In genomic region chr14:24271134-24271833, GRCh38 we compare ENCODE assay signal across 8 cellular contexts. TPM values are rescaled to one million over a fixed set of nuclear protein-coding genes. Genes with fewer than 3 reads are reported as not detected.
A peak's percentile ranks its signal among the peaks of the same experiment; 100 is the strongest.
DNase-seq lines count a peak whose midpoint lies in the region; ATAC-seq, FAIRE-seq and TF ChIP-seq lines count a peak whose summit lies in the region.

Gene RABGGTA (minus strand): TSS chr14:24271597. CDS start chr14:24271115, 482 bp downstream.

- peaks cover 7% of the 10 kb centered on the region for H3K79me2 ChIP-seq in HepG2 (ENCODE audit: insufficient read depth, low read length)

- H3K4me2 ChIP-seq in BLaER1 (peak within 1 kb of the TSS; percentile 89), HepG2 (ENCODE audit: low read depth, low read length) (peak within 1 kb of the TSS; percentile 97)

- H3K36me3 Mint-ChIP-seq in activated CD4-positive, alpha-beta T cell treated with anti-CD3 and anti-CD28 coated beads, Interleukin-2, amount 10 ng/mL, durations not matched to agents 7 days and 5 days (ENCODE audit: low read depth), result peaks cover 10% of the 10 kb centered on the region
- H3K36me3 Mint-ChIP-seq in dendritic cell treated with granulocyte-macrophage colony-stimulating factor and Interleukin-4, amounts not matched to agents 40 ng/mL and 50 ng/mL, for 4 days (ENCODE audit: low read depth), result peaks cover 41% of the 10 kb centered on the region

- CTCF ChIA-PET in activated CD4-positive, alpha-beta T cell treated with anti-CD3 and anti-CD28 coated beads, Interleukin-2, amount 10 ng/mL, durations not matched to agents 7 days and 5 days (lab: Charles Lee), result interaction anchor here (1.0 to 6.6 kb wide), 23 partner anchors 9 to 169 kb away, joined by 3 to 44 read pairs (median 8); partner anchors contain the start of genes CHMP4A, CIDEB, DCAF11 and DHRS1
- CTCF ChIA-PET in HepG2 (lab: Yijun Ruan, JAX; ENCODE audit: low intra/inter-chr PET ratio, low total read pairs), result interaction anchor here (0.6 to 2.8 kb wide), 4 partner anchors 26 to 76 kb away, joined by 3 to 33 read pairs (median 10); partner anchors contain the start of genes MDP1 and TINF2

- FAIRE-seq in HepG2 (lab: Jason Lieb, UNC), result peak; percentile 76

- POLR2A ChIA-PET in activated CD4-positive, alpha-beta T cell treated with anti-CD3 and anti-CD28 coated beads, Interleukin-2, amount 10 ng/mL, durations not matched to agents 7 days and 5 days (lab: Charles Lee), result interaction anchor here (0.5 to 1.6 kb wide), 7 partner anchors 8 to 38 kb away, joined by 3 to 11 read pairs (median 3); partner anchors contain the start of genes GMPR2, TGM1 and TINF2
- POLR2A ChIA-PET in HepG2 (lab: Yijun Ruan, JAX), result interaction anchor here (0.6 to 16.5 kb wide), 55 partner anchors 9 to 1434 kb away, joined by 3 to 435 read pairs (median 7); partner anchors contain the start of genes AJUBA, BCL2L2, CARMIL3 and CBLN3

- in situ Hi-C loops in HepG2 (cut with HindIII; ENCODE audit: extremely low pct_ligation_motif_present, low pct_unique_long_range_greater_than_20kb), result no loop called here

- peak within 1 kb of the TSS; percentile 96 for H3K27ac Mint-ChIP-seq in activated CD4-positive, alpha-beta T cell treated with anti-CD3 and anti-CD28 coated beads, Interleukin-2, amount 10 ng/mL, durations not matched to agents 7 days and 5 days
- H3K27ac Mint-ChIP-seq in dendritic cell treated with granulocyte-macrophage colony-stimulating factor and Interleukin-4, amounts not matched to agents 40 ng/mL and 50 ng/mL, for 4 days, result peak within 1 kb of the TSS; percentile 79

- peak within 1 kb of the TSS; percentile 92 for H3K9ac ChIP-seq in BLaER1
- peak within 1 kb of the TSS; percentile 98 for H3K9ac ChIP-seq in HepG2 (ENCODE audit: insufficient read depth, low read depth, low read length)

- peak in 1 of 2 experiments; percentile 96; a peak in 2 of 4 replicates for TF ChIP-seq POLR2A in HepG2 (IDR thresholded peaks at IDR 0.05; ENCODE audit: insufficient read depth in 1 of 2, low read depth in 2 of 2, low read length in 2 of 2)

- TF ChIP-seq RAD21 in HepG2 (CRISPR knock-in tag; IDR thresholded peaks at IDR 0.05), result peak; percentile 91

- no peaks in the 10 kb centered on the region for H3K27me3 ChIP-seq in BLaER1
- no peaks in the 10 kb centered on the region; a peak in 1 of 5 replicates for H3K27me3 ChIP-seq in HepG2 (ENCODE audit: control insufficient read depth in 1 of 2, insufficient read depth in 2 of 2, low read length in 2 of 2)

- WGBS in HepG2 (ENCODE audit: low lambda C conversion rate), result 1% methylated on average over 61 of the region's 61 CpGs

- no TSS peak for BruUV-seq in HepG2 (replicated peaks; lab: Mats Ljungman, UMichigan)

- DNase-seq in GM19240 (ENCODE audit: insufficient read length, low spot score), result peak; percentile 93
- peak; percentile 61 for DNase-seq in NCI-H524 treated with DMSO at 0.1 percent for 48 hours (lab: John Stamatoyannopoulos, UW)
- DNase-seq in activated CD4-positive, alpha-beta T cell treated with anti-CD3 and anti-CD28 coated beads, Interleukin-2, amount 10 ng/mL, durations not matched to agents 7 days and 5 days, result peak; percentile 91
- peak; percentile 96 for DNase-seq in HepG2 (ENCODE audit: low spot score)
- peak; percentile 88 for DNase-seq in stimulated activated CD4-positive, alpha-beta T cell treated with anti-CD3 and anti-CD28 coated beads, Interleukin-4, amount 100 ng/mL, for 1 hour

- H3K4me1 Mint-ChIP-seq in activated CD4-positive, alpha-beta T cell treated with anti-CD3 and anti-CD28 coated beads, Interleukin-2, amount 10 ng/mL, durations not matched to agents 7 days and 5 days, result peaks cover 52% of the 10 kb centered on the region
- peaks cover 64% of the 10 kb centered on the region for H3K4me1 Mint-ChIP-seq in dendritic cell treated with granulocyte-macrophage colony-stimulating factor and Interleukin-4, amounts not matched to agents 40 ng/mL and 50 ng/mL, for 4 days (ENCODE audit: low read depth)

- TF ChIP-seq EP300 in HepG2 (IDR thresholded peaks at IDR 0.05; ENCODE audit: low read depth in 2 of 2, low read length in 2 of 2), result peak; percentile 76 to 86; a peak in 3 of 4 replicates
- peak; percentile 72 for TF ChIP-seq EP300 in HepG2 (CRISPR knock-in tag; IDR thresholded peaks at IDR 0.05; ENCODE audit: borderline replicate concordance)

- H3K4me3 Mint-ChIP-seq in activated CD4-positive, alpha-beta T cell treated with anti-CD3 and anti-CD28 coated beads, Interleukin-2, amount 10 ng/mL, durations not matched to agents 7 days and 5 days, result peak within 1 kb of the TSS; percentile 87
- H3K4me3 Mint-ChIP-seq in dendritic cell treated with granulocyte-macrophage colony-stimulating factor and Interleukin-4, amounts not matched to agents 40 ng/mL and 50 ng/mL, for 4 days, result peak within 1 kb of the TSS; percentile 90

- no peaks in the 10 kb centered on the region for H4K20me1 ChIP-seq in BLaER1
- H4K20me1 ChIP-seq in HepG2 (ENCODE audit: insufficient read depth, low read length), result no peaks in the 10 kb centered on the region

- ATAC-seq in HG03460 (IDR thresholded peaks at IDR 0.05; ENCODE audit: unreplicated experiment) (peak; percentile 80), HepG2 (peak; percentile 95)

- TF ChIP-seq CTCF in HepG2 (CRISPR knock-in tag; IDR thresholded peaks at IDR 0.05), result peak; percentile 99

- H3K9me3 Mint-ChIP-seq in activated CD4-positive, alpha-beta T cell treated with anti-CD3 and anti-CD28 coated beads, Interleukin-2, amount 10 ng/mL, durations not matched to agents 7 days and 5 days, result no peaks in the 10 kb centered on the region
- H3K9me3 Mint-ChIP-seq in dendritic cell treated with granulocyte-macrophage colony-stimulating factor and Interleukin-4, amounts not matched to agents 40 ng/mL and 50 ng/mL, for 4 days, result no peaks in the 10 kb centered on the region

- intact Hi-C loops in dendritic cell treated with granulocyte-macrophage colony-stimulating factor and Interleukin-4, amounts not matched to agents 40 ng/mL and 50 ng/mL, for 4 days (cut with micrococcal nuclease), result loop anchor here (2.0 kb wide), 1 partner anchor 28 kb away; the partner anchor contains the start of gene TINF2
- intact Hi-C loops in HepG2 (cut with micrococcal nuclease; ENCODE audit: unreplicated experiment), result loop anchor here (1.0 to 2.0 kb wide), 4 partner anchors 19 to 54 kb away; partner anchors contain the start of gene MDP1

- H3K27me3 Mint-ChIP-seq in activated CD4-positive, alpha-beta T cell treated with anti-CD3 and anti-CD28 coated beads, Interleukin-2, amount 10 ng/mL, durations not matched to agents 7 days and 5 days, result no peaks in the 10 kb centered on the region
- no peaks in the 10 kb centered on the region for H3K27me3 Mint-ChIP-seq in dendritic cell treated with granulocyte-macrophage colony-stimulating factor and Interleukin-4, amounts not matched to agents 40 ng/mL and 50 ng/mL, for 4 days

- peak within 1 kb of the TSS; percentile 96 for H3K27ac ChIP-seq in BLaER1
- H3K27ac ChIP-seq in HepG2 (ENCODE audit: extremely low read length, insufficient read depth, low read length), result peak within 1 kb of the TSS; percentile 92

- H3K9me3 ChIP-seq in BLaER1 (no peaks in the 10 kb centered on the region), HepG2 (ENCODE audit: low read length) (no peaks in the 10 kb centered on the region)

- H3K36me3 ChIP-seq in BLaER1 (peaks cover 27% of the 10 kb centered on the region), HepG2 (replicated peaks in 1 of 2; ENCODE audit: control insufficient read depth in 1 of 2, insufficient read depth in 2 of 2, low read length in 2 of 2) (peaks cover 16 to 26% of the 10 kb centered on the region in 2 experiments; a peak in 4 of 5 replicates)

- H2AFZ ChIP-seq in HepG2 (ENCODE audit: low read length), result peak within 1 kb of the TSS; percentile 75

- H3K4me3 ChIP-seq in BLaER1 (peak within 1 kb of the TSS; percentile 75), HepG2 (replicated peaks in 1 of 3; ENCODE audit: insufficient read depth in 1 of 3, low read depth in 2 of 3, low read length in 3 of 3) (peak within 1 kb of the TSS; percentile 78 to 96 (median 78))

- peaks cover 23% of the 10 kb centered on the region for H3K4me1 ChIP-seq in BLaER1
- H3K4me1 ChIP-seq in HepG2 (ENCODE audit: insufficient read depth, low read length), result peaks cover 22% of the 10 kb centered on the region

TF ChIP-seq in HepG2, 621 proteins besides CTCF, POLR2A, EP300 and RAD21 (continues in another document):
- TF ChIP-seq FOXA1 (IDR thresholded peaks at IDR 0.05) (no peak), FOXA1 (CRISPR knock-in tag; IDR thresholded peaks at IDR 0.05) (peak; percentile 84), PPARG (CRISPR knock-in tag; conservative IDR thresholded peaks at IDR 0.05) (peak; percentile 85), ZBTB1 (CRISPR knock-in tag; IDR thresholded peaks at IDR 0.05; ENCODE audit: borderline replicate concordance) (0 out of 2 replicates have a peak, but pooled peaks have one; percentile 3), FOSL2 (CRISPR knock-in tag; IDR thresholded peaks at IDR 0.05) (peak; percentile 81), ZNF44 (CRISPR knock-in tag; IDR thresholded peaks at IDR 0.05) (peak; percentile 93), ZNF432 (CRISPR knock-in tag; IDR thresholded peaks at IDR 0.05; ENCODE audit: borderline replicate concordance) (no peak)

RNA-seq across cellular contexts. Expression of gene RABGGTA, which starts in this region (rescaled TPM):
- total RNA-seq in activated CD4-positive, alpha-beta T cell treated with anti-CD3 and anti-CD28 coated beads, Interleukin-2, amount 10 ng/mL, durations not matched to agents 7 days and 5 days, result 10 to 100 TPM; 54.8 to 55.0 TPM
- total RNA-seq in HepG2 (2016; rRNA removed; fragmentation: Illumina TruSeq; extraction: Trizol), result 31.2 and 57.9 TPM in 2 replicates
- total RNA-seq in HepG2 (2016; cell fraction: cytosol; rRNA removed; fragmentation: Illumina TruSeq; extraction: Trizol; ENCODE audit: low read depth), result 53.1 and 55.5 TPM in 2 replicates
- 28.7 and 55.2 TPM in 2 replicates for total RNA-seq in HepG2 (2016; cell fraction: insoluble cytoplasmic fraction; rRNA removed; fragmentation: Illumina TruSeq; extraction: Trizol)
- 39.6 and 50.8 TPM in 2 replicates for total RNA-seq in HepG2 (2016; cell fraction: membrane; rRNA removed; fragmentation: Illumina TruSeq; extraction: Trizol)
- 73.3 and 76.1 TPM in 2 replicates for total RNA-seq in HepG2 (2016; cell fraction: nucleus; rRNA removed; fragmentation: Illumina TruSeq; extraction: Trizol)
- polyA plus RNA-seq in HepG2 (2011; rRNA removed), result 90.8 and 111 TPM in 2 replicates
- 39.6 and 61.4 TPM in 2 replicates for polyA plus RNA-seq in HepG2 (2011; cell fraction: cytosol; rRNA removed)
- 727 and 889 TPM in 2 replicates for polyA plus RNA-seq in HepG2 (2011; cell fraction: nucleus; rRNA removed)
- polyA plus RNA-seq in HepG2 (2012), result 57.8 and 65.9 TPM in 2 replicates
- 23.3 and 25.5 TPM in 2 replicates for polyA plus RNA-seq in HepG2 (2016; cell fraction: cytosol; fragmentation: Illumina TruSeq; extraction: Trizol; ENCODE audit: low read depth)
- 26.2 and 35.5 TPM in 2 replicates for polyA plus RNA-seq in HepG2 (2016; cell fraction: insoluble cytoplasmic fraction; fragmentation: Illumina TruSeq; extraction: Trizol; ENCODE audit: low read depth)
- polyA plus RNA-seq in HepG2 (2016; cell fraction: membrane; fragmentation: Illumina TruSeq; extraction: Trizol; ENCODE audit: low read depth), result 26.4 and 35.2 TPM in 2 replicates
- polyA plus RNA-seq in HepG2 (2016; cell fraction: nucleus; fragmentation: Illumina TruSeq; extraction: Trizol; ENCODE audit: insufficient read depth, low read depth), result 187 and 194 TPM in 2 replicates
- polyA minus RNA-seq in HepG2 (2011; rRNA and poly(A)+ RNA removed; ENCODE audit: low replicate concordance), result 110 and 204 TPM in 2 replicates
- polyA minus RNA-seq in HepG2 (2011; cell fraction: cytosol; rRNA and poly(A)+ RNA removed), result 28.8 and 31.7 TPM in 2 replicates
- polyA minus RNA-seq in HepG2 (2011; cell fraction: nucleus; rRNA and poly(A)+ RNA removed), result 149 and 154 TPM in 2 replicates

Comparison
In these comparisons a context has a peak if more than half of its experiments do, and no peak if none do; other contexts are left out.
1. Peak in every context shown above with its lines: DNase-seq, ATAC-seq, H3K4me3 ChIP-seq and H3K27ac ChIP-seq.